ENCODE assay signal across 1 cellular context in the genomic region with DNA sequence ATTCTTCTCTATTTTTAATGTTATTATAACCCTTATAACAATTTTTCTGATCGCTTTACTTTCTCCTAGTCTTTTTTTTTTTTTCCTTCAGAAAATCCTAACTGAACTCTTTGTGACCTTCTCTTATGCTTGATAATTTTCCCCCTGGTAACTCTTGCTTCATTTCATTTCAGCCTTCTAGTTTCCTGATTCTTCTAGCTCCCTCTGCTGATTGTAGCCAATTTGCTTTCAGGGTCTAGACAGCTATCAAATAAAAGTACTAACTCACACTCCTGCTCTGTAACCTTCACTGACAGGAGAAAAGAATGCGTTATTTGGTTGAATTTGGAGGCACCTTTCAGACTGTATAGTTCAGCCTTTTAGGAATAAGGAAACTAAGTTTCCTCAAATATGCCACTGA.
TF ChIP-seq lines count a peak whose summit lies in the region.

No MANE protein-coding gene starts in this region.

TF ChIP-seq in GM23338, 12 proteins besides CTCF, POLR2A, EP300 and RAD21 (continued from another document):
- TF ChIP-seq, protein P1, sequence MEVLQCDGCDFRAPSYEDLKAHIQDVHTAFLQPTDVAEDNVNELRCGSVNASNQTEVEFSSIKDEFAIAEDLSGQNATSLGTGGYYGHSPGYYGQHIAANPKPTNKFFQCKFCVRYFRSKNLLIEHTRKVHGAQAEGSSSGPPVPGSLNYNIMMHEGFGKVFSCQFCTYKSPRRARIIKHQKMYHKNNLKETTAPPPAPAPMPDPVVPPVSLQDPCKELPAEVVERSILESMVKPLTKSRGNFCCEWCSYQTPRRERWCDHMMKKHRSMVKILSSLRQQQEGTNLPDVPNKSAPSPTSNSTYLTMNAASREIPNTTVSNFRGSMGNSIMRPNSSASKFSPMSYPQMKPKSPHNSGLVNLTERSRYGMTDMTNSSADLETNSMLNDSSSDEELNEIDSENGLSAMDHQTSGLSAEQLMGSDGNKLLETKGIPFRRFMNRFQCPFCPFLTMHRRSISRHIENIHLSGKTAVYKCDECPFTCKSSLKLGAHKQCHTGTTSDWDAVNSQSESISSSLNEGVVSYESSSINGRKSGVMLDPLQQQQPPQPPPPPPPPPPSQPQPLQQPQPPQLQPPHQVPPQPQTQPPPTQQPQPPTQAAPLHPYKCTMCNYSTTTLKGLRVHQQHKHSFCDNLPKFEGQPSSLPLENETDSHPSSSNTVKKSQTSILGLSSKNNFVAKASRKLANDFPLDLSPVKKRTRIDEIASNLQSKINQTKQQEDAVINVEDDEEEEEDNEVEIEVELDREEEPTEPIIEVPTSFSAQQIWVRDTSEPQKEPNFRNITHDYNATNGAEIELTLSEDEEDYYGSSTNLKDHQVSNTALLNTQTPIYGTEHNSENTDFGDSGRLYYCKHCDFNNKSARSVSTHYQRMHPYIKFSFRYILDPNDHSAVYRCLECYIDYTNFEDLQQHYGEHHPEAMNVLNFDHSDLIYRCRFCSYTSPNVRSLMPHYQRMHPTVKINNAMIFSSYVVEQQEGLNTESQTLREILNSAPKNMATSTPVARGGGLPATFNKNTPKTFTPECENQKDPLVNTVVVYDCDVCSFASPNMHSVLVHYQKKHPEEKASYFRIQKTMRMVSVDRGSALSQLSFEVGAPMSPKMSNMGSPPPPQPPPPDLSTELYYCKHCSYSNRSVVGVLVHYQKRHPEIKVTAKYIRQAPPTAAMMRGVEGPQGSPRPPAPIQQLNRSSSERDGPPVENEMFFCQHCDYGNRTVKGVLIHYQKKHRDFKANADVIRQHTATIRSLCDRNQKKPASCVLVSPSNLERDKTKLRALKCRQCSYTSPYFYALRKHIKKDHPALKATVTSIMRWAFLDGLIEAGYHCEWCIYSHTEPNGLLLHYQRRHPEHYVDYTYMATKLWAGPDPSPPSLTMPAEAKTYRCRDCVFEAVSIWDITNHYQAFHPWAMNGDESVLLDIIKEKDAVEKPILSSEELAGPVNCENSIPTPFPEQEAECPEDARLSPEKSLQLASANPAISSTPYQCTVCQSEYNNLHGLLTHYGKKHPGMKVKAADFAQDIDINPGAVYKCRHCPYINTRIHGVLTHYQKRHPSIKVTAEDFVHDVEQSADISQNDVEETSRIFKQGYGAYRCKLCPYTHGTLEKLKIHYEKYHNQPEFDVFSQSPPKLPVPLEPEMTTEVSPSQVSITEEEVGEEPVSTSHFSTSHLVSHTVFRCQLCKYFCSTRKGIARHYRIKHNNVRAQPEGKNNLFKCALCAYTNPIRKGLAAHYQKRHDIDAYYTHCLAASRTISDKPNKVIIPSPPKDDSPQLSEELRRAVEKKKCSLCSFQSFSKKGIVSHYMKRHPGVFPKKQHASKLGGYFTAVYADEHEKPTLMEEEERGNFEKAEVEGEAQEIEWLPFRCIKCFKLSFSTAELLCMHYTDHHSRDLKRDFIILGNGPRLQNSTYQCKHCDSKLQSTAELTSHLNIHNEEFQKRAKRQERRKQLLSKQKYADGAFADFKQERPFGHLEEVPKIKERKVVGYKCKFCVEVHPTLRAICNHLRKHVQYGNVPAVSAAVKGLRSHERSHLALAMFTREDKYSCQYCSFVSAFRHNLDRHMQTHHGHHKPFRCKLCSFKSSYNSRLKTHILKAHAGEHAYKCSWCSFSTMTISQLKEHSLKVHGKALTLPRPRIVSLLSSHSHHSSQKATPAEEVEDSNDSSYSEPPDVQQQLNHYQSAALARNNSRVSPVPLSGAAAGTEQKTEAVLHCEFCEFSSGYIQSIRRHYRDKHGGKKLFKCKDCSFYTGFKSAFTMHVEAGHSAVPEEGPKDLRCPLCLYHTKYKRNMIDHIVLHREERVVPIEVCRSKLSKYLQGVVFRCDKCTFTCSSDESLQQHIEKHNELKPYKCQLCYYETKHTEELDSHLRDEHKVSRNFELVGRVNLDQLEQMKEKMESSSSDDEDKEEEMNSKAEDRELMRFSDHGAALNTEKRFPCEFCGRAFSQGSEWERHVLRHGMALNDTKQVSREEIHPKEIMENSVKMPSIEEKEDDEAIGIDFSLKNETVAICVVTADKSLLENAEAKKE (CRISPR knock-in tag; IDR thresholded peaks at IDR 0.05): no peak
- no peak for TF ChIP-seq ZNF331 (CRISPR knock-in tag; IDR thresholded peaks at IDR 0.05; ENCODE audit: low read depth)
